ENCODE assay signal across 8 cellular contexts in genomic region chr7:133253522-133253882, GRCh38. TPM values are rescaled to one million over a fixed set of nuclear protein-coding genes. Genes with fewer than 3 reads are reported as not detected.
DNase-seq lines count a peak whose midpoint lies in the region; TF ChIP-seq lines count a peak whose summit lies in the region.

No MANE protein-coding gene starts in this region.

- H3K9ac ChIP-seq in Loucy (ENCODE audit: low read depth, low read length, poor library complexity, severe bottlenecking): peak overlapping the region; percentile 88

- H3K4me3 Mint-ChIP-seq in immature natural killer cell: peak overlapping the region; percentile 95 to 98 (median 97)

- TF ChIP-seq CTCF in Loucy (conservative IDR thresholded peaks at IDR 0.05; ENCODE audit: low read length): no peak

- no peaks in the 10 kb centered on the region for H3K27me3 ChIP-seq in Loucy (ENCODE audit: insufficient read depth, low read length, poor library complexity, severe bottlenecking)

- no peaks in the 10 kb centered on the region for H3K9me3 Mint-ChIP-seq in immature natural killer cell

- H3K4me1 Mint-ChIP-seq in immature natural killer cell: peaks cover 42 to 61% of the 10 kb centered on the region in 2 donors

- no peaks in the 10 kb centered on the region for H3K9me3 ChIP-seq in Loucy (ENCODE audit: insufficient read depth, low read depth, low read length)

- no peaks in the 10 kb centered on the region; the same call in 1 of the 2 replicates for H3F3A ChIP-seq in Loucy (ENCODE audit: low read depth)

- H3K27ac Mint-ChIP-seq in immature natural killer cell: peak overlapping the region; percentile 94 to 98 (median 96)

- peak overlapping the region; percentile 76 for H3K4me2 ChIP-seq in Loucy (ENCODE audit: low read depth, low read length, poor library complexity, severe bottlenecking)

- H3K36me3 Mint-ChIP-seq in immature natural killer cell: peaks cover 0 to 5% (median 0%) of the 10 kb centered on the region in 3 donors

- peaks cover 53% of the 10 kb centered on the region for H3K79me2 ChIP-seq in Loucy (ENCODE audit: insufficient read depth, low read length)

- H3K27me3 Mint-ChIP-seq in immature natural killer cell (ENCODE audit: low read depth in 3 of 3): peaks cover 3 to 5% (median 3%) of the 10 kb centered on the region in 3 donors

- H2AFZ ChIP-seq in Loucy (ENCODE audit: low read length): peak overlapping the region; percentile 66; the same call in 1 of the 2 replicates

- DNase-seq in NCI-H2107 treated with DMSO at 0.1 percent for 48 hours (lab: John Stamatoyannopoulos, UW; ENCODE audit: unreplicated experiment) (peak; percentile 34), NCI-H2107 (lab: John Stamatoyannopoulos, UW) (no peak), immature natural killer cell (peak; percentile 54 to 61 (median 58)), COLO829 (ENCODE audit: low spot score) (no peak), HuH-7 (ENCODE audit: low spot score) (no peak)
- peak; percentile 31 for DNase-seq in stimulated activated CD8-positive, alpha-beta memory T cell treated with anti-CD3 and anti-CD28 coated beads, Interleukin-4, amount 100 ng/mL, for 48 hours

- H3K9me2 ChIP-seq in Loucy (replicated peaks; ENCODE audit: low read depth, low read length): no peaks in the 10 kb centered on the region

- no peaks in the 10 kb centered on the region for H4K20me1 ChIP-seq in Loucy (ENCODE audit: insufficient read depth, low read length, poor library complexity, severe bottlenecking)

- H3K4me3 ChIP-seq in Loucy (ENCODE audit: low read length, poor library complexity, severe bottlenecking): peak overlapping the region; percentile 92

- H3K4me1 ChIP-seq in Loucy (ENCODE audit: insufficient read depth, low read length, poor library complexity, severe bottlenecking): peaks cover 46% of the 10 kb centered on the region

- no peaks in the 10 kb centered on the region for H3K36me3 ChIP-seq in Loucy (ENCODE audit: insufficient read depth, low read length)

- H3K27ac ChIP-seq in angular gyrus (ENCODE audit: low read depth, low read length): peak overlapping the region; percentile 60

RNA-seq across cellular contexts. Expression of gene EXOC4, which starts 0.6 kb away (rescaled TPM):
- polyA plus RNA-seq in immature natural killer cell: 10 to 100 TPM; 24.2 to 50.1 (median 30.1) TPM

Comparison
In these comparisons a context has a peak if more than half of its experiments do, and no peak if none do; other contexts are left out.
1. DNase-seq: peak in NCI-H2107 treated with DMSO at 0.1 percent for 48 hours (single experiment), immature natural killer cell (3 of 3) and stimulated activated CD8-positive, alpha-beta memory T cell treated with anti-CD3 and anti-CD28 coated beads, Interleukin-4, amount 100 ng/mL, for 48 hours (single experiment); none in NCI-H2107 (single experiment), COLO829 (single experiment) and HuH-7 (single experiment).